ENCODE assay signal across 9 cellular contexts in the genomic region with DNA sequence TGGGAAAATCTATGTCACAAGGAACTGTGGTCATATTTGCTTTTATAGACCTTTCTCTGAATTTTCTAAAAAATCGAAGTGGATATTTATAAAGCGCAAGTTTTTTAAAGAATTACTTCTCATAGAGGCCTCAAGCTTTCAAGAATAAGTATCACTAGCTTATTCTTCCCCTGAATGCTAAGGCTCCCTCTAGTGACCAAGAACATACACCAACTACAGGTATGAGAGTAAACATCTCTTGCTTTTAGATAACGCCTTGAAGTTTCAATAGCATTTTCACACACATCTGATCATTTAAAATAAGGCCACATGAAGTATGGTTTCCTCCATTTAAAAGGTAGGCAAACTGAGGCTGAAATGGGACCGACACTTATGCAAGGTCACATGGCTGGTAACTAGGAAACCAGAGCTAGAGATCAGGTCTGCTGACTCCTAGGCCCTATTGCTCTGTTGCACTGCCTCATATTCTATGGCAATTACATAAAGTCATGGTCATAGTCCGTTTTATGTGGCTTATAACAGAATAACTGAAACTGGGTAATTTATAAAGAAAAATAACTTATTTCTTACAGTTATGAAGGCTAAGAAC.
A peak's percentile ranks its signal among the peaks of the same experiment; 100 is the strongest.
DNase-seq lines count a peak whose midpoint lies in the region; ATAC-seq, FAIRE-seq and TF ChIP-seq lines count a peak whose summit lies in the region.
"Had no signal": no experiment of that assay in that cellular context is flagged by ENCODE, and none has a peak within 500 bp of the region (broad histone marks: within the 10 kb centered on the region; RNA-seq: fewer than 3 reads in every experiment).

No MANE protein-coding gene starts in this region.

- TF ChIP-seq POLR2A in ovary (IDR thresholded peaks at IDR 0.05) = no peak

- peak; percentile 24 for TF ChIP-seq CTCF in GM20000 (IDR thresholded peaks at IDR 0.05; ENCODE audit: extremely low read depth, missing control alignments)
- peak in 2 of 3 donors; percentile 36 to 48 for TF ChIP-seq CTCF in ovary (IDR thresholded peaks at IDR 0.05)

- no peaks in the 10 kb centered on the region for H3K36me3 Mint-ChIP-seq in activated T-cell treated with anti-CD3 and anti-CD28 coated beads, Interleukin-2, amount 50 U/mL, for 4 hours (ENCODE audit: insufficient read depth)

- no peaks in the 10 kb centered on the region for H3K4me1 ChIP-seq in ovary (ENCODE audit: insufficient read depth)

- intact Hi-C loops in ovary (cut with DNase I) = loop anchor here in 2 of 4 donors (10.0 kb wide), 1 partner anchor 112 kb away; no protein-coding TSS in a partner anchor

- H3K9me3 ChIP-seq in ovary = no peaks in the 10 kb centered on the region
- H3K9me3 ChIP-seq: SJSA1 had no signal

- H3K4me1 Mint-ChIP-seq in activated T-cell treated with anti-CD3 and anti-CD28 coated beads, Interleukin-2, amount 50 U/mL, for 4 hours (ENCODE audit: low read depth) = peaks cover 3% of the 10 kb centered on the region

- no peak for FAIRE-seq in HTR-8/SVneo (lab: Jason Lieb, UNC)

- no peak overlapping the region for H3K4me3 ChIP-seq in ovary
- H3K4me3 ChIP-seq: SJSA1 had no signal

- peaks cover 6% of the 10 kb centered on the region for H3K27me3 Mint-ChIP-seq in activated T-cell treated with anti-CD3 and anti-CD28 coated beads, Interleukin-2, amount 50 U/mL, for 4 hours (ENCODE audit: low read depth)

- peaks cover 5% of the 10 kb centered on the region for H3K9me3 Mint-ChIP-seq in activated T-cell treated with anti-CD3 and anti-CD28 coated beads, Interleukin-2, amount 50 U/mL, for 4 hours

- no peak for TF ChIP-seq EP300 in ovary (IDR thresholded peaks at IDR 0.05)

- H3K27ac ChIP-seq in ovary = no peak overlapping the region
- H3K27ac ChIP-seq: SJSA1 had no signal

- WGBS in ovary, 3 donors = 71 to 76% (median 75%) methylated on average over 5 of the region's 5 CpGs

- no peaks in the 10 kb centered on the region for H3K36me3 ChIP-seq in ovary
- H3K36me3 ChIP-seq: SJSA1 had no signal

- no peaks in the 10 kb centered on the region for H3K27me3 ChIP-seq in ovary
- H3K27me3 ChIP-seq: SJSA1 had no signal

- H3K4me3 Mint-ChIP-seq in activated T-cell treated with anti-CD3 and anti-CD28 coated beads, Interleukin-2, amount 50 U/mL, for 4 hours = no peak overlapping the region

- no peak for ATAC-seq in activated T-cell treated with anti-CD3 and anti-CD28 coated beads, Interleukin-2, amount 50 U/mL, for 4 hours

- DNase-seq in DMS153 (lab: John Stamatoyannopoulos, UW) (peak; percentile 43), GM20000 (ENCODE audit: low spot score) (peak; percentile 39), HTR-8/SVneo (ENCODE audit: insufficient read length, low spot score) (peak; percentile 46), OCI-M1 (lab: John Stamatoyannopoulos, UW) (peak; percentile 69), epidermal melanocyte (ENCODE audit: insufficient read length, low spot score) (peak; percentile 34), ovary (no peak)
- DNase-seq in activated CD4-positive, CD25-positive, alpha-beta regulatory T cell (lab: John Stamatoyannopoulos, UW) = no peak
- no peak for DNase-seq in activated T-cell treated with anti-CD3 and anti-CD28 coated beads, Interleukin-2, amount 50 U/mL, for 4 hours

Comparison
In these comparisons a context has a peak if more than half of its experiments do, and no peak if none do; other contexts are left out.
1. DNase-seq: peak in DMS153 (single experiment), GM20000 (single experiment), HTR-8/SVneo (single experiment), OCI-M1 (single experiment) and epidermal melanocyte (single experiment); none in ovary (0 of 5), activated CD4-positive, CD25-positive, alpha-beta regulatory T cell (0 of 4) and activated T-cell treated with anti-CD3 and anti-CD28 coated beads, Interleukin-2, amount 50 U/mL, for 4 hours (single experiment).